ENCODE assay signal across 13 cellular contexts in the genomic region with DNA sequence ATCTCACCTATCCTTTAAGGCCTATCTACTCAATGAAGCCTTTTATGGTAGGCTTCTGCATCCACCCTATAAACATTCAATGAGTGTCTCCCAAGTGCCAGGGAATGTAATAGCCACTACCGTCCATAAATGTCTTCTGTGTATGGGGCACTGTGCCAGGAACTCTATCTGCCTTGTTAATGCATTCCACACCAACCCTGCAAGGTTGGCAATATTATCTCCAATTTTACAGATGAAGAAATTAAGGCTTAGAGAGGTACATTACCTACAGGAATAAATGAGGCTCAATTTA. TPM values are rescaled to one million over a fixed set of nuclear protein-coding genes. Genes with fewer than 3 reads are reported as not detected.
A peak's percentile ranks its signal among the peaks of the same experiment; 100 is the strongest.
DNase-seq lines count a peak whose midpoint lies in the region; TF ChIP-seq lines count a peak whose summit lies in the region.
"Had no signal": no experiment of that assay in that cellular context is flagged by ENCODE, and none has a peak within 500 bp of the region (broad histone marks: within the 10 kb centered on the region; RNA-seq: fewer than 3 reads in every experiment).

No MANE protein-coding gene starts in this region.

- H3K27ac ChIP-seq in OCI-LY7 (ENCODE audit: low read depth, low read length, poor library complexity, severe bottlenecking) (peak overlapping the region; percentile 27), colonic mucosa (peak overlapping the region; percentile 80), skeletal muscle tissue (ENCODE audit: low read depth, low read length) (peak overlapping the region; percentile 16), brain microvascular endothelial cell (no peak overlapping the region)

- no peaks in the 10 kb centered on the region for H3K9me2 ChIP-seq in OCI-LY7 (ENCODE audit: insufficient read depth, low read length)

- H3K27me3 ChIP-seq in colonic mucosa (no peaks in the 10 kb centered on the region), skeletal muscle tissue (ENCODE audit: control insufficient read depth in 3 of 3, insufficient read depth in 3 of 3, low read length in 3 of 3) (no peaks in the 10 kb centered on the region), brain microvascular endothelial cell (replicated peaks) (no peaks in the 10 kb centered on the region)

- H3K9ac ChIP-seq in colonic mucosa (ENCODE audit: low read depth in 2 of 2, low read length in 2 of 2) (no peak overlapping the region), skeletal muscle tissue (ENCODE audit: low read depth in 1 of 3, low read length in 3 of 3) (no peak overlapping the region)

- no peaks in the 10 kb centered on the region for H3K9me3 Mint-ChIP-seq in T-helper 2 cell treated with Interferon-gamma antibody and Interleukin-4, amounts not matched to agents 5 μg/mL and 100 μg/mL, for 36 hours

- BruUV-seq in OCI-LY7 (replicated peaks; lab: Mats Ljungman, UMichigan): no TSS peak

- no peak overlapping the region for H2AFZ ChIP-seq in OCI-LY7 (ENCODE audit: low read length)

- peaks cover 37% of the 10 kb centered on the region for H3K36me3 Mint-ChIP-seq in T-helper 2 cell treated with Interferon-gamma antibody and Interleukin-4, amounts not matched to agents 5 μg/mL and 100 μg/mL, for 36 hours (ENCODE audit: low read depth)

- CTCF ChIA-PET in OCI-LY7 (lab: Charles Lee; ENCODE audit: unreplicated experiment): no interaction called here

- peaks cover 75% of the 10 kb centered on the region for H3K79me2 ChIP-seq in OCI-LY7 (ENCODE audit: insufficient read depth, low read depth, low read length)

- TF ChIP-seq CTCF in OCI-LY7 (conservative IDR thresholded peaks at IDR 0.05; ENCODE audit: low read length): no peak
- no peak for TF ChIP-seq CTCF in colonic mucosa (IDR thresholded peaks at IDR 0.05)
- no peak for TF ChIP-seq CTCF in GM10266 (IDR thresholded peaks at IDR 0.05; ENCODE audit: control insufficient read depth, insufficient read depth, low read depth, missing control alignments)
- no peak for TF ChIP-seq CTCF in brain microvascular endothelial cell (IDR thresholded peaks at IDR 0.05; ENCODE audit: low read depth, low read length, missing control alignments)

- H3K27ac Mint-ChIP-seq in T-helper 2 cell treated with Interferon-gamma antibody and Interleukin-4, amounts not matched to agents 5 μg/mL and 100 μg/mL, for 36 hours: peak overlapping the region; percentile 73

- POLR2A ChIA-PET in OCI-LY7 (lab: Charles Lee): no interaction called here

- intact Hi-C loops in OCI-LY7 (cut with micrococcal nuclease; ENCODE audit: unreplicated experiment): no loop called here
- intact Hi-C loops in colonic mucosa (cut with DNase I): no loop called here

- peaks cover 10% of the 10 kb centered on the region; the same call in 1 of the 2 replicates for H4K20me1 ChIP-seq in OCI-LY7 (ENCODE audit: insufficient read depth, low read length)

- no peaks in the 10 kb centered on the region for H3K27me3 Mint-ChIP-seq in T-helper 2 cell treated with Interferon-gamma antibody and Interleukin-4, amounts not matched to agents 5 μg/mL and 100 μg/mL, for 36 hours (ENCODE audit: low read depth)

- H3K4me1 Mint-ChIP-seq in T-helper 2 cell treated with Interferon-gamma antibody and Interleukin-4, amounts not matched to agents 5 μg/mL and 100 μg/mL, for 36 hours (ENCODE audit: low read depth): peaks cover 68% of the 10 kb centered on the region

- H3K9me3 ChIP-seq in OCI-LY7 (ENCODE audit: low read length) (no peaks in the 10 kb centered on the region), colonic mucosa (no peaks in the 10 kb centered on the region), skeletal muscle tissue (ENCODE audit: control insufficient read depth in 3 of 3, low read length in 3 of 3) (no peaks in the 10 kb centered on the region)

- H3K4me1 ChIP-seq in OCI-LY7 (ENCODE audit: insufficient read depth, low read length, poor library complexity, severe bottlenecking) (peaks cover 64% of the 10 kb centered on the region), colonic mucosa (peaks cover 46% of the 10 kb centered on the region), skeletal muscle tissue (ENCODE audit: control insufficient read depth in 3 of 3, insufficient read depth in 3 of 3, low read length in 3 of 3) (peaks cover 72 to 82% (median 81%) of the 10 kb centered on the region in 3 donors)

- no peak for DNase-seq in T-helper 2 cell treated with Interferon-gamma antibody and Interleukin-4, amounts not matched to agents 5 μg/mL and 100 μg/mL, for 36 hours (ENCODE audit: low spot score)
- DNase-seq in T-helper 2 cell: no peak
- no peak for DNase-seq in OCI-LY7 (ENCODE audit: low spot score)
- peak; percentile 79 for DNase-seq in colonic mucosa
- no peak for DNase-seq in GM10266 (ENCODE audit: extremely low spot score)
- DNase-seq in NCI-H1092 treated with DMSO at 0.1 percent for 48 hours (lab: John Stamatoyannopoulos, UW): no peak
- no peak for DNase-seq in brain microvascular endothelial cell
- DNase-seq: activated CD4-positive, alpha-beta T cell treated with anti-CD3 and anti-CD28 coated beads, Interleukin-2, amount 50 U/mL, for 48 hours; NCI-H1694 treated with DMSO at 0.1 percent for 48 hours; stimulated activated CD4-positive, alpha-beta T cell treated with anti-CD3 and anti-CD28 coated beads, Interleukin-1b, Interleukin-23, amount 100 ng/mL, for 48 hours had no signal

- in situ Hi-C loops in brain microvascular endothelial cell (cut with HindIII; ENCODE audit: low pct_ligation_motif_present, low sequenced_read_pairs): no loop called here

- H3K4me2 ChIP-seq in OCI-LY7 (ENCODE audit: low read length): peak overlapping the region; percentile 39; the same call in 1 of the 2 replicates

- peaks cover 42% of the 10 kb centered on the region; the same call in 1 of the 2 replicates for H3K36me3 ChIP-seq in OCI-LY7 (ENCODE audit: insufficient read depth, low read length)
- H3K36me3 ChIP-seq in colonic mucosa: no peaks in the 10 kb centered on the region
- peaks cover 0 to 2% (median 1%) of the 10 kb centered on the region in 3 donors for H3K36me3 ChIP-seq in skeletal muscle tissue (ENCODE audit: control insufficient read depth in 3 of 3, insufficient read depth in 3 of 3, low read length in 3 of 3)
- peaks cover 16% of the 10 kb centered on the region for H3K36me3 ChIP-seq in brain microvascular endothelial cell (replicated peaks)

- peak overlapping the region; percentile 51 for H3K4me3 Mint-ChIP-seq in T-helper 2 cell treated with Interferon-gamma antibody and Interleukin-4, amounts not matched to agents 5 μg/mL and 100 μg/mL, for 36 hours

- H3K4me3 ChIP-seq in OCI-LY7 (ENCODE audit: low read depth, low read length, poor library complexity, severe bottlenecking): no peak overlapping the region
- no peak overlapping the region for H3K4me3 ChIP-seq in colonic mucosa
- H3K4me3 ChIP-seq in skeletal muscle tissue (ENCODE audit: low read length in 3 of 3): no peak overlapping the region
- no peak overlapping the region for H3K4me3 ChIP-seq in brain microvascular endothelial cell (ENCODE audit: low read depth, low read length)

RNA-seq across cellular contexts. Expression of a gene that starts 20.0 kb away (rescaled TPM):
- total RNA-seq in OCI-LY7 (2014; rRNA removed; shearing (Covaris generic)): 7.1 and 12.3 TPM in 2 replicates
- total RNA-seq in OCI-LY7 (2022): 21.2 and 22.8 TPM in 2 replicates
- 10 to 100 TPM; 11.1 to 15.0 TPM for total RNA-seq in colonic mucosa
- 1.6 TPM for total RNA-seq in skeletal muscle tissue

RNA-seq across cellular contexts. Expression of a gene that starts 34.9 kb away (rescaled TPM):
- total RNA-seq in OCI-LY7 (2014; rRNA removed; shearing (Covaris generic)): 0.41 TPM in 1 of 2 replicates, not detected in the other
- 0.18 TPM in 1 of 2 replicates, not detected in the other for total RNA-seq in OCI-LY7 (2022)
- not detected for total RNA-seq in colonic mucosa
- total RNA-seq in skeletal muscle tissue: not detected
- total RNA-seq: glomerular endothelial cell, temporal lobe had no signal
